In genomic region chr10:113027574-113028392, GRCh38 we compare ENCODE assay signal across 11 cellular contexts.
DNase-seq lines count a peak whose midpoint lies in the region; ATAC-seq and TF ChIP-seq lines count a peak whose summit lies in the region.
"Had no signal": no experiment of that assay in that cellular context is flagged by ENCODE, and none has a peak within 500 bp of the region (broad histone marks: within the 10 kb centered on the region; RNA-seq: fewer than 3 reads in every experiment).

No MANE protein-coding gene starts in this region.

- TF ChIP-seq CTCF in AG09319 (IDR thresholded peaks at IDR 0.05; ENCODE audit: low read depth, low read length) = peak; percentile 18
- TF ChIP-seq CTCF in Peyer's patch (IDR thresholded peaks at IDR 0.05) = no peak
- TF ChIP-seq CTCF in neural progenitor cell (IDR thresholded peaks at IDR 0.05) = no peak
- TF ChIP-seq CTCF in activated CD8-positive, alpha-beta T cell treated with anti-CD3 and anti-CD28 coated beads for 36 hours (IDR thresholded peaks at IDR 0.05) = no peak

- CTCF ChIA-PET in activated CD8-positive, alpha-beta T cell treated with anti-CD3 and anti-CD28 coated beads for 36 hours (lab: Charles Lee) = no interaction called here

- peak overlapping the region; percentile 63 for H3K4me2 ChIP-seq in neural progenitor cell

- TF ChIP-seq POLR2A in Peyer's patch (IDR thresholded peaks at IDR 0.05) = no peak

- H3K27ac Mint-ChIP-seq in neural progenitor cell = no peak overlapping the region
- no peak overlapping the region for H3K27ac Mint-ChIP-seq in activated CD8-positive, alpha-beta T cell treated with anti-CD3 and anti-CD28 coated beads for 36 hours

- POLR2A ChIA-PET in activated CD8-positive, alpha-beta T cell treated with anti-CD3 and anti-CD28 coated beads for 36 hours (lab: Charles Lee) = no interaction called here

- in situ Hi-C loops in G401 (cut with HindIII; ENCODE audit: low sequenced_read_pairs) = no loop called here

- peaks cover 71% of the 10 kb centered on the region for H3F3A ChIP-seq in neural progenitor cell (ENCODE audit: low read depth)

- peaks cover 98% of the 10 kb centered on the region for H3K79me2 ChIP-seq in neural progenitor cell (ENCODE audit: low read depth)

- peaks cover 13% of the 10 kb centered on the region for H3K36me3 Mint-ChIP-seq in neural progenitor cell
- no peaks in the 10 kb centered on the region for H3K36me3 Mint-ChIP-seq in activated CD8-positive, alpha-beta T cell treated with anti-CD3 and anti-CD28 coated beads for 36 hours (ENCODE audit: low read depth)

- H3K27me3 Mint-ChIP-seq in neural progenitor cell (ENCODE audit: insufficient read depth, low read depth) = no peaks in the 10 kb centered on the region
- peaks cover 11% of the 10 kb centered on the region for H3K27me3 Mint-ChIP-seq in activated CD8-positive, alpha-beta T cell treated with anti-CD3 and anti-CD28 coated beads for 36 hours

- no peak for ATAC-seq in GM18873 (IDR thresholded peaks at IDR 0.05; ENCODE audit: low FRiP score, unreplicated experiment)
- no peak for ATAC-seq in activated CD8-positive, alpha-beta T cell treated with anti-CD3 and anti-CD28 coated beads for 36 hours

- H3K9me3 ChIP-seq in Peyer's patch = no peaks in the 10 kb centered on the region
- no peaks in the 10 kb centered on the region for H3K9me3 ChIP-seq in neural progenitor cell (ENCODE audit: low read depth)

- no peak overlapping the region for H3K9ac ChIP-seq in neural progenitor cell

- peaks cover 100% of the 10 kb centered on the region for H4K20me1 ChIP-seq in neural progenitor cell (ENCODE audit: low read depth)

- DNase-seq in AG09319 (ENCODE audit: extremely low read depth, low read depth) (peak; percentile 16), Peyer's patch (no peak), fibroblast of peridontal ligament (ENCODE audit: extremely low read depth) (peak; percentile 64), neural progenitor cell (ENCODE audit: low spot score) (peak; percentile 84), G401 (ENCODE audit: low spot score) (no peak)
- DNase-seq in activated CD4-positive, CD25-positive, alpha-beta regulatory T cell treated with anti-CD3 and anti-CD28 coated beads, Interleukin-2, amount 50 U/mL, for 72 hours = no peak
- DNase-seq in activated CD8-positive, alpha-beta T cell treated with anti-CD3 and anti-CD28 coated beads for 36 hours = no peak
- DNase-seq: activated CD4-positive, CD25-positive, alpha-beta regulatory T cell; effector CD8-positive, alpha-beta T cell; NCI-H187 treated with DMSO at 0.1 percent for 48 hours had no signal

- no peaks in the 10 kb centered on the region for H3K9me3 Mint-ChIP-seq in neural progenitor cell
- H3K9me3 Mint-ChIP-seq in activated CD8-positive, alpha-beta T cell treated with anti-CD3 and anti-CD28 coated beads for 36 hours = no peaks in the 10 kb centered on the region

- peaks cover 35% of the 10 kb centered on the region for H3K4me1 Mint-ChIP-seq in neural progenitor cell
- H3K4me1 Mint-ChIP-seq in activated CD8-positive, alpha-beta T cell treated with anti-CD3 and anti-CD28 coated beads for 36 hours (ENCODE audit: low read depth) = peaks cover 2% of the 10 kb centered on the region

- peak overlapping the region in 3 of 4 donors; percentile 2 to 11 (median 2) for H3K27ac ChIP-seq in Peyer's patch
- H3K27ac ChIP-seq in neural progenitor cell = peak overlapping the region; percentile 57

- intact Hi-C loops in activated CD8-positive, alpha-beta T cell treated with anti-CD3 and anti-CD28 coated beads for 36 hours (cut with micrococcal nuclease) = no loop called here

- H3K27me3 ChIP-seq in Peyer's patch (no peaks in the 10 kb centered on the region), neural progenitor cell (no peaks in the 10 kb centered on the region)

- H3K4me1 ChIP-seq in Peyer's patch = peaks cover 0 to 42% (median 3%) of the 10 kb centered on the region in 4 donors
- peaks cover 50% of the 10 kb centered on the region for H3K4me1 ChIP-seq in neural progenitor cell

- H3K4me3 Mint-ChIP-seq in neural progenitor cell = peak overlapping the region; percentile 72
- H3K4me3 Mint-ChIP-seq in activated CD8-positive, alpha-beta T cell treated with anti-CD3 and anti-CD28 coated beads for 36 hours = no peak overlapping the region

- no peaks in the 10 kb centered on the region for H3K36me3 ChIP-seq in Peyer's patch
- H3K36me3 ChIP-seq in neural progenitor cell = no peaks in the 10 kb centered on the region

- H3K4me3 ChIP-seq in Peyer's patch (no peak overlapping the region), neural progenitor cell (peak overlapping the region; percentile 11)

- H2AFZ ChIP-seq in neural progenitor cell (replicated peaks) = no peak overlapping the region

Comparison
In these comparisons a context has a peak if more than half of its experiments do, and no peak if none do; other contexts are left out.
1. DNase-seq: peak in AG09319 (single experiment), fibroblast of peridontal ligament (single experiment) and neural progenitor cell (single experiment); none in Peyer's patch (0 of 3), activated CD4-positive, CD25-positive, alpha-beta regulatory T cell treated with anti-CD3 and anti-CD28 coated beads, Interleukin-2, amount 50 U/mL, for 72 hours (single experiment), activated CD8-positive, alpha-beta T cell treated with anti-CD3 and anti-CD28 coated beads for 36 hours (single experiment) and G401 (single experiment).